ENCODE assay signal across 1 cellular context in genomic region chr20:62970307-62971210, GRCh38.
TF ChIP-seq lines count a peak whose summit lies in the region.

No MANE protein-coding gene starts in this region.

TF ChIP-seq in HepG2, 621 proteins besides CTCF, POLR2A, EP300 and RAD21 (continues in another document):
- TF ChIP-seq ZGPAT (CRISPR knock-in tag; IDR thresholded peaks at IDR 0.05) (peak; percentile 53; the same call in 1 of the 2 replicates), KLF16 (CRISPR knock-in tag; IDR thresholded peaks at IDR 0.05) (0 out of 4 replicates have a peak, but pooled peaks of 1 of the 2 experiments have one; percentile 77), ZNF572 (CRISPR knock-in tag; IDR thresholded peaks at IDR 0.05) (no peak), SCMH1 (CRISPR knock-in tag; IDR thresholded peaks at IDR 0.05; ENCODE audit: borderline replicate concordance) (no peak), SP5 (CRISPR knock-in tag; IDR thresholded peaks at IDR 0.05; ENCODE audit: borderline replicate concordance, low read depth) (no peak), SMC3 (IDR thresholded peaks at IDR 0.05; ENCODE audit: low read length) (no peak), ZMYM3 (CRISPR knock-in tag; IDR thresholded peaks at IDR 0.05) (no peak), MEIS1 (CRISPR knock-in tag; IDR thresholded peaks at IDR 0.05; ENCODE audit: borderline replicate concordance) (peak; percentile 84), CHD2 (IDR thresholded peaks at IDR 0.05; ENCODE audit: low read depth, low read length) (0 out of 2 replicates have a peak, but pooled peaks have one; percentile 23), EHMT2 (IDR thresholded peaks at IDR 0.05; ENCODE audit: borderline replicate concordance, low read depth, low read length) (no peak), ZMAT5 (CRISPR knock-in tag; IDR thresholded peaks at IDR 0.05; ENCODE audit: borderline replicate concordance, low read depth) (no peak), ZNF34 (CRISPR knock-in tag; IDR thresholded peaks at IDR 0.05; ENCODE audit: borderline replicate concordance) (peak; percentile 80), CENPX (CRISPR knock-in tag; IDR thresholded peaks at IDR 0.05) (no peak), RFX5 (IDR thresholded peaks at IDR 0.05; ENCODE audit: low read depth, low read length) (no peak), ZNF441 (CRISPR knock-in tag; IDR thresholded peaks at IDR 0.05; ENCODE audit: borderline replicate concordance) (0 out of 2 replicates have a peak, but pooled peaks have one; percentile 17), RBFOX2 (IDR thresholded peaks at IDR 0.05; ENCODE audit: low read depth, low read length) (no peak), NR2F2 (IDR thresholded peaks at IDR 0.05; ENCODE audit: borderline replicate concordance, low read depth) (no peak), ZNF589 (CRISPR knock-in tag; conservative IDR thresholded peaks at IDR 0.05) (no peak), ZNF460 (CRISPR knock-in tag; IDR thresholded peaks at IDR 0.05; ENCODE audit: borderline replicate concordance) (0 out of 2 replicates have a peak, but pooled peaks have one; percentile 13), THYN1 (CRISPR knock-in tag; IDR thresholded peaks at IDR 0.05; ENCODE audit: borderline replicate concordance, low read depth) (no peak), ASH2L (IDR thresholded peaks at IDR 0.05; ENCODE audit: insufficient read length, low read depth, low read length) (no peak), NR2F6 (IDR thresholded peaks at IDR 0.05) (no peak), NR2F6 (CRISPR knock-in tag; IDR thresholded peaks at IDR 0.05) (0 out of 2 replicates have a peak, but pooled peaks have one; percentile 1), ZNF510 (CRISPR knock-in tag; IDR thresholded peaks at IDR 0.05; ENCODE audit: low read depth) (no peak; the same call in 1 of the 2 replicates), ZNF75D (CRISPR knock-in tag; IDR thresholded peaks at IDR 0.05; ENCODE audit: borderline replicate concordance) (no peak), DMAP1 (CRISPR knock-in tag; IDR thresholded peaks at IDR 0.05) (no peak), CREM (IDR thresholded peaks at IDR 0.05) (no peak), CREM (CRISPR knock-in tag; IDR thresholded peaks at IDR 0.05) (no peak), GTF3A (CRISPR knock-in tag; conservative IDR thresholded peaks at IDR 0.05) (0 out of 2 replicates have a peak, but pooled peaks have one; percentile 24), HNRNPUL1 (IDR thresholded peaks at IDR 0.05; ENCODE audit: low read depth, low read length) (no peak), HMG20B (CRISPR knock-in tag; conservative IDR thresholded peaks at IDR 0.05) (no peak), ZBTB46 (CRISPR knock-in tag; IDR thresholded peaks at IDR 0.05; ENCODE audit: borderline replicate concordance) (no peak), ZNF143 (CRISPR knock-in tag; IDR thresholded peaks at IDR 0.05) (no peak), AGO1 (IDR thresholded peaks at IDR 0.05; ENCODE audit: low read depth, low read length, poor library complexity, severe bottlenecking) (peak; percentile 96), ZNF329 (CRISPR knock-in tag; IDR thresholded peaks at IDR 0.05; ENCODE audit: low read depth) (no peak), ZFY (CRISPR knock-in tag; IDR thresholded peaks at IDR 0.05) (peak; percentile 72; the same call in 1 of the 2 replicates), FOSL1 (CRISPR knock-in tag; IDR thresholded peaks at IDR 0.05; ENCODE audit: borderline replicate concordance) (no peak), TRIM24 (CRISPR knock-in tag; IDR thresholded peaks at IDR 0.05) (no peak), CERS6 (CRISPR knock-in tag; IDR thresholded peaks at IDR 0.05) (no peak), ZBTB33 (CRISPR knock-in tag; IDR thresholded peaks at IDR 0.05) (no peak), RARA (CRISPR knock-in tag; IDR thresholded peaks at IDR 0.05) (no peak), SYNCRIP (IDR thresholded peaks at IDR 0.05; ENCODE audit: insufficient read depth, low read depth, low read length) (no peak), ZNF253 (CRISPR knock-in tag; IDR thresholded peaks at IDR 0.05; ENCODE audit: borderline replicate concordance) (peak; percentile 7; the same call in 1 of the 2 replicates), ATAD3A (CRISPR knock-in tag; IDR thresholded peaks at IDR 0.05) (0 out of 2 replicates have a peak, but pooled peaks have one; percentile 3), MXI1 (IDR thresholded peaks at IDR 0.05; ENCODE audit: borderline replicate concordance, low read depth, low read length) (no peak; the same call in 2 of the 3 replicates), PAF1 (CRISPR knock-in tag; IDR thresholded peaks at IDR 0.05) (no peak), ZFAT (CRISPR knock-in tag; conservative IDR thresholded peaks at IDR 0.05) (no peak), ZNF597 (CRISPR knock-in tag; IDR thresholded peaks at IDR 0.05) (no peak), ZNF530 (CRISPR knock-in tag; IDR thresholded peaks at IDR 0.05; ENCODE audit: low read depth) (no peak)
- TF ChIP-seq, protein P1, sequence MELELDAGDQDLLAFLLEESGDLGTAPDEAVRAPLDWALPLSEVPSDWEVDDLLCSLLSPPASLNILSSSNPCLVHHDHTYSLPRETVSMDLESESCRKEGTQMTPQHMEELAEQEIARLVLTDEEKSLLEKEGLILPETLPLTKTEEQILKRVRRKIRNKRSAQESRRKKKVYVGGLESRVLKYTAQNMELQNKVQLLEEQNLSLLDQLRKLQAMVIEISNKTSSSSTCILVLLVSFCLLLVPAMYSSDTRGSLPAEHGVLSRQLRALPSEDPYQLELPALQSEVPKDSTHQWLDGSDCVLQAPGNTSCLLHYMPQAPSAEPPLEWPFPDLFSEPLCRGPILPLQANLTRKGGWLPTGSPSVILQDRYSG (CRISPR knock-in tag; IDR thresholded peaks at IDR 0.05), result no peak
- TF ChIP-seq, protein P2, sequence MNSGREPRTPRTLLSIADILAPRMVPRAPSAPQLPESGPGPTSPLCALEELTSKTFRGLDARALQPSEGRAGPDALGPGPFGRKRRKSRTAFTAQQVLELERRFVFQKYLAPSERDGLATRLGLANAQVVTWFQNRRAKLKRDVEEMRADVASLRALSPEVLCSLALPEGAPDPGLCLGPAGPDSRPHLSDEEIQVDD (CRISPR knock-in tag; IDR thresholded peaks at IDR 0.05; ENCODE audit: borderline replicate concordance), result no peak; the same call in 1 of the 2 replicates
- TF ChIP-seq, protein P3, sequence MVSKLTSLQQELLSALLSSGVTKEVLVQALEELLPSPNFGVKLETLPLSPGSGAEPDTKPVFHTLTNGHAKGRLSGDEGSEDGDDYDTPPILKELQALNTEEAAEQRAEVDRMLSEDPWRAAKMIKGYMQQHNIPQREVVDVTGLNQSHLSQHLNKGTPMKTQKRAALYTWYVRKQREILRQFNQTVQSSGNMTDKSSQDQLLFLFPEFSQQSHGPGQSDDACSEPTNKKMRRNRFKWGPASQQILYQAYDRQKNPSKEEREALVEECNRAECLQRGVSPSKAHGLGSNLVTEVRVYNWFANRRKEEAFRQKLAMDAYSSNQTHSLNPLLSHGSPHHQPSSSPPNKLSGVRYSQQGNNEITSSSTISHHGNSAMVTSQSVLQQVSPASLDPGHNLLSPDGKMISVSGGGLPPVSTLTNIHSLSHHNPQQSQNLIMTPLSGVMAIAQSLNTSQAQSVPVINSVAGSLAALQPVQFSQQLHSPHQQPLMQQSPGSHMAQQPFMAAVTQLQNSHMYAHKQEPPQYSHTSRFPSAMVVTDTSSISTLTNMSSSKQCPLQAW (CRISPR knock-in tag; IDR thresholded peaks at IDR 0.05), result peak; percentile 51; the same call in 1 of the 2 replicates
- TF ChIP-seq, protein P4, sequence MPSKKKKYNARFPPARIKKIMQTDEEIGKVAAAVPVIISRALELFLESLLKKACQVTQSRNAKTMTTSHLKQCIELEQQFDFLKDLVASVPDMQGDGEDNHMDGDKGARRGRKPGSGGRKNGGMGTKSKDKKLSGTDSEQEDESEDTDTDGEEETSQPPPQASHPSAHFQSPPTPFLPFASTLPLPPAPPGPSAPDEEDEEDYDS (CRISPR knock-in tag; IDR thresholded peaks at IDR 0.05), result 0 out of 2 replicates have a peak, but pooled peaks have one; percentile 11
- TF ChIP-seq, protein P5, sequence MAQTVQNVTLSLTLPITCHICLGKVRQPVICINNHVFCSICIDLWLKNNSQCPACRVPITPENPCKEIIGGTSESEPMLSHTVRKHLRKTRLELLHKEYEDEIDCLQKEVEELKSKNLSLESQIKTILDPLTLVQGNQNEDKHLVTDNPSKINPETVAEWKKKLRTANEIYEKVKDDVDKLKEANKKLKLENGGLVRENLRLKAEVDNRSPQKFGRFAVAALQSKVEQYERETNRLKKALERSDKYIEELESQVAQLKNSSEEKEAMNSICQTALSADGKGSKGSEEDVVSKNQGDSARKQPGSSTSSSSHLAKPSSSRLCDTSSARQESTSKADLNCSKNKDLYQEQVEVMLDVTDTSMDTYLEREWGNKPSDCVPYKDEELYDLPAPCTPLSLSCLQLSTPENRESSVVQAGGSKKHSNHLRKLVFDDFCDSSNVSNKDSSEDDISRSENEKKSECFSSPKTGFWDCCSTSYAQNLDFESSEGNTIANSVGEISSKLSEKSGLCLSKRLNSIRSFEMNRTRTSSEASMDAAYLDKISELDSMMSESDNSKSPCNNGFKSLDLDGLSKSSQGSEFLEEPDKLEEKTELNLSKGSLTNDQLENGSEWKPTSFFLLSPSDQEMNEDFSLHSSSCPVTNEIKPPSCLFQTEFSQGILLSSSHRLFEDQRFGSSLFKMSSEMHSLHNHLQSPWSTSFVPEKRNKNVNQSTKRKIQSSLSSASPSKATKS (CRISPR knock-in tag; IDR thresholded peaks at IDR 0.05), result no peak
- TF ChIP-seq, protein P6, sequence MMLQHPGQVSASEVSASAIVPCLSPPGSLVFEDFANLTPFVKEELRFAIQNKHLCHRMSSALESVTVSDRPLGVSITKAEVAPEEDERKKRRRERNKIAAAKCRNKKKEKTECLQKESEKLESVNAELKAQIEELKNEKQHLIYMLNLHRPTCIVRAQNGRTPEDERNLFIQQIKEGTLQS (CRISPR knock-in tag; IDR thresholded peaks at IDR 0.05), result peak; percentile 36; the same call in 1 of the 2 replicates
